ENCODE assay signal across 23 cellular contexts in the genomic region with DNA sequence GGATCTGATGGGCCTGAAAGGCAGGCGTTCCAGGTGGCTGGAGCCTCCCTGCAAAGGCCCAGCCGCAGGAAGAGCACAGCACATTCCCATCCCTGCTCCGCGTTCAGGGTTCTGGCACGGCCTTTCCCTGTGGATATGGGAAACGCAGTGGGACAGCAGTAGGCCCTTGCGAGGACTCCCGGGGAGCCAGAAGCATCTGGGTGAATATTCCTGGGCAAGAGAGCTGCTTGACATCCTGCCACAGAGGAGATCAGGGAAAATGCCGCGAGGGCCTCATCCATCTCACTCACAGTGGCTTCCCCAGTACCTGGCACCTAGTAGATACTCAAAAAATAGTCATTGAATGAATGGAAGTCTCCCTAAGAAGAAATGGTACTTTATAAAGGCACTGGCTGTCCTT.
"Had no signal": no experiment of that assay in that cellular context is flagged by ENCODE, and none has a peak within 500 bp of the region (broad histone marks: within the 10 kb centered on the region; RNA-seq: fewer than 3 reads in every experiment).

No MANE protein-coding gene starts in this region.

- H3K36me3 ChIP-seq: SJCRH30 had no signal

- H3K27ac Mint-ChIP-seq: IgD-negative memory B cell had no signal

- H3K27ac ChIP-seq: HL-60, KMS-11, RWPE1, SJCRH30 had no signal

- DNase-seq: Kasumi-1, MM.1S, NCI-H1092 treated with DMSO at 0.1 percent for 48 hours, NCI-H187, NCI-H2029, NCI-H2081 treated with DMSO at 0.1 percent for 48 hours, NCI-H2171, NCI-H226, NCI-H446, NCI-H510A, NCI-H524 treated with DMSO at 0.1 percent for 48 hours, NCI-H69, NCI-H774, PC-3, SHP77, SJCRH30 had no signal

- H3K4me3 ChIP-seq: K562, SJCRH30 had no signal

- H3K36me3 Mint-ChIP-seq: IgD-negative memory B cell had no signal

- H3K9me3 Mint-ChIP-seq: IgD-negative memory B cell had no signal

- ATAC-seq: K562, Panc1, PC-3, SK-N-SH treated with all-trans-retinoic acid at 6 μM for 48 hours had no signal

- H3K27me3 ChIP-seq: SJCRH30 had no signal

- H3K9me3 ChIP-seq: SJCRH30 had no signal
